In the genomic region with DNA sequence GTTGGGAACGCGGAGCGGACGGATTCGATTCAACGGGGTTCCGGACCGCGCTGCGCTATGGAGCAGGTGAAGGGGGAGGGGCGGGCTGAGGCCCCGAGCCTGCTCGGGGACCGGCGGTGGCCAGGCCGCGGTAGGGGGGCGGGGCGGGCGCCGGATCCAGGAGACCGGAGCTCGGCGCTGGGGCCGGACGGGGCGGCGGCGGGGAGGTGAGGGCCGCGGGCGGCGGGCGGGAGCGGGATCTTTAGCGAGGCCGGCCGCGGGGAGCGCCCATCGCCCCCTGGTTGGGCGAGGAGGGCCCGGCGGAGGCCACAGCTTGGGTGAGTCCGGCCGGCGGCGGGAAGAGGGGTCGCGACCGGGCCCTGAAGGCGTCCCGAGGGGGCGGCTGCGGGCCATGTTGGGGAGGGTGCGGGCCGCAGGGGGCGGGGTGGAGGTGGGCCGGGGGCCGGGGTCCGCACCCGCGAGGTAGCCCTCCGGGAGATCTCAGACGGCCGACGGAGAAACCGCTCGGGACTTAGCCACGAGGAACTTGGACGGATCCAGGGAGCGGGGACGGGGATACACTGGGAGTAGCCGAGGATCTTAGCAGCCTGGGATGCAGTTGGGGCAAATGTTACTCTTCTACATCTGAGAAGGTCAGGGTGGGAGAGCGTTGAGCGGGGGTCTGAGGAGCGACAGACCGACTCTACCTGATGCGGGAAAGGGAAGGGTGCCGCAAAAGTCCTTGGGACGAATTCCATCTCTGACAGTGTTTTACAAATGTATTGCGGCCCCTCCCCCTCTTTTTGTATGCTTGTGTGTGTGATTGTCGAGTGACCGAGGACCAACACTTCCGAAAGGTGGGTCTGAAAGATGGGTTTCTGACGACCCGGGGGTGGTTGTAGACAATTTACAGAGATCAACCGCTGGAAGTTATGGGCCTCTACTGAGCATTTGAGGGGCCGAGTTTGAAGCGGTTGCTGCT, we compare ENCODE assay signal across 8 cellular contexts. TPM values are rescaled to one million over a fixed set of nuclear protein-coding genes. Genes with fewer than 3 reads are reported as not detected.
A peak's percentile ranks its signal among the peaks of the same experiment; 100 is the strongest.
DNase-seq lines count a peak whose midpoint lies in the region; ATAC-seq and TF ChIP-seq lines count a peak whose summit lies in the region.

No MANE protein-coding gene starts in this region.

- no peak overlapping the region for H3K4me3 Mint-ChIP-seq in activated B cell treated with CpG ODN at 0.5 μM for 24 hours
- H3K4me3 Mint-ChIP-seq in stimulated activated naive CD8-positive, alpha-beta T cell treated with anti-CD3 and anti-CD28 coated beads, Interleukin-15, Interleukin-2, amounts not matched to agents 100 ng/mL and 50 ng/mL, for 24 hours: peak overlapping the region; percentile 96

- CTCF ChIA-PET in activated B cell treated with CpG ODN at 0.5 μM for 24 hours (lab: Charles Lee): interaction anchor here (0.7 to 1.5 kb wide), 5 partner anchors 18 to 131 kb away, joined by 3 to 10 read pairs (median 4); a partner anchor contains a TSS

- H3K27me3 Mint-ChIP-seq in activated B cell treated with CpG ODN at 0.5 μM for 24 hours: no peaks in the 10 kb centered on the region
- H3K27me3 Mint-ChIP-seq in stimulated activated naive CD8-positive, alpha-beta T cell treated with anti-CD3 and anti-CD28 coated beads, Interleukin-15, Interleukin-2, amounts not matched to agents 100 ng/mL and 50 ng/mL, for 24 hours: no peaks in the 10 kb centered on the region

- TF ChIP-seq CTCF in activated B cell treated with CpG ODN at 0.5 μM for 24 hours (IDR thresholded peaks at IDR 0.05): no peak
- TF ChIP-seq CTCF in fibroblast of villous mesenchyme (IDR thresholded peaks at IDR 0.05; ENCODE audit: insufficient read depth, low read depth, low read length): no peak

- H3K9me3 Mint-ChIP-seq in activated B cell treated with CpG ODN at 0.5 μM for 24 hours: no peaks in the 10 kb centered on the region
- no peaks in the 10 kb centered on the region for H3K9me3 Mint-ChIP-seq in stimulated activated naive CD8-positive, alpha-beta T cell treated with anti-CD3 and anti-CD28 coated beads, Interleukin-15, Interleukin-2, amounts not matched to agents 100 ng/mL and 50 ng/mL, for 24 hours

- no peak overlapping the region for H3K4me3 ChIP-seq in fibroblast of villous mesenchyme (ENCODE audit: low read depth, low read length)

- H3K36me3 Mint-ChIP-seq in activated B cell treated with CpG ODN at 0.5 μM for 24 hours (ENCODE audit: low read depth): peaks cover 19% of the 10 kb centered on the region
- H3K36me3 Mint-ChIP-seq in stimulated activated naive CD8-positive, alpha-beta T cell treated with anti-CD3 and anti-CD28 coated beads, Interleukin-15, Interleukin-2, amounts not matched to agents 100 ng/mL and 50 ng/mL, for 24 hours (ENCODE audit: low read depth): peaks cover 18% of the 10 kb centered on the region

- ATAC-seq in activated B cell treated with CpG ODN at 0.5 μM for 24 hours (ENCODE audit: low read depth) (no peak), GM18909 (IDR thresholded peaks at IDR 0.05; ENCODE audit: poor library complexity, unreplicated experiment) (no peak)

- intact Hi-C loops in activated B cell treated with CpG ODN at 0.5 μM for 24 hours (cut with micrococcal nuclease): loop anchor here (1.0 to 2.0 kb wide), 5 partner anchors 20 to 248 kb away; a partner anchor contains a TSS

- peak overlapping the region; percentile 97 for H3K27ac Mint-ChIP-seq in activated B cell treated with CpG ODN at 0.5 μM for 24 hours
- peak overlapping the region; percentile 94 for H3K27ac Mint-ChIP-seq in stimulated activated naive CD8-positive, alpha-beta T cell treated with anti-CD3 and anti-CD28 coated beads, Interleukin-15, Interleukin-2, amounts not matched to agents 100 ng/mL and 50 ng/mL, for 24 hours

- POLR2A ChIA-PET in activated B cell treated with CpG ODN at 0.5 μM for 24 hours (lab: Charles Lee): interaction anchor here (0.6 to 6.1 kb wide), 23 partner anchors 11 to 1345 kb away, joined by 3 to 92 read pairs (median 10); a partner anchor contains a TSS

- DNase-seq in NCI-H510A treated with DMSO at 0.1 percent for 48 hours (lab: John Stamatoyannopoulos, UW) (peak; percentile 9), NCI-H510A (lab: John Stamatoyannopoulos, UW) (no peak), activated B cell treated with CpG ODN at 0.5 μM for 24 hours (no peak), fibroblast of villous mesenchyme (ENCODE audit: low read depth) (peak; percentile 28), SHP77 (lab: John Stamatoyannopoulos, UW) (no peak), NOMO-1 (lab: John Stamatoyannopoulos, UW; ENCODE audit: unreplicated experiment in 2 of 2) (no peak)

- H3K4me1 Mint-ChIP-seq in activated B cell treated with CpG ODN at 0.5 μM for 24 hours: peaks cover 24% of the 10 kb centered on the region
- peaks cover 63% of the 10 kb centered on the region for H3K4me1 Mint-ChIP-seq in stimulated activated naive CD8-positive, alpha-beta T cell treated with anti-CD3 and anti-CD28 coated beads, Interleukin-15, Interleukin-2, amounts not matched to agents 100 ng/mL and 50 ng/mL, for 24 hours (ENCODE audit: low read depth)

RNA-seq across cellular contexts. Expression of a gene that starts 0.5 kb away (rescaled TPM):
- total RNA-seq in activated B cell treated with CpG ODN at 0.5 μM for 24 hours (155 and 159 TPM in 2 replicates), fibroblast of villous mesenchyme (149 and 206 TPM in 2 replicates)

RNA-seq across cellular contexts. Expression of a gene that starts 20.0 kb away (rescaled TPM):
- total RNA-seq in activated B cell treated with CpG ODN at 0.5 μM for 24 hours (154 and 169 TPM in 2 replicates), fibroblast of villous mesenchyme (4.3 and 7.4 TPM in 2 replicates)

RNA-seq across cellular contexts. Expression of a gene that starts 20.6 kb away (rescaled TPM):
- 4.5 and 5.5 TPM in 2 replicates for total RNA-seq in activated B cell treated with CpG ODN at 0.5 μM for 24 hours
- total RNA-seq in fibroblast of villous mesenchyme: 8.6 and 12.9 TPM in 2 replicates

RNA-seq across cellular contexts. Expression of a gene that starts 39.5 kb away (rescaled TPM):
- total RNA-seq in activated B cell treated with CpG ODN at 0.5 μM for 24 hours (50.6 and 51.3 TPM in 2 replicates), fibroblast of villous mesenchyme (32.4 and 33.2 TPM in 2 replicates)

RNA-seq across cellular contexts. Expression of a gene that starts 39.6 kb away (rescaled TPM):
- total RNA-seq in activated B cell treated with CpG ODN at 0.5 μM for 24 hours (81.0 and 95.3 TPM in 2 replicates), fibroblast of villous mesenchyme (43.6 and 80.5 TPM in 2 replicates)

Comparison
In these comparisons a context has a peak if more than half of its experiments do, and no peak if none do; other contexts are left out.
1. DNase-seq: peak in NCI-H510A treated with DMSO at 0.1 percent for 48 hours (single experiment) and fibroblast of villous mesenchyme (single experiment); none in NCI-H510A (single experiment), activated B cell treated with CpG ODN at 0.5 μM for 24 hours (single experiment), SHP77 (0 of 2) and NOMO-1 (0 of 2).
2. RNA of a gene that starts 20.0 kb away (total RNA-seq): 154 to 169 TPM in activated B cell treated with CpG ODN at 0.5 μM for 24 hours; 4.3 to 7.4 TPM in fibroblast of villous mesenchyme; every median in the first group is over 10 times any median in the second.